In the genomic region with DNA sequence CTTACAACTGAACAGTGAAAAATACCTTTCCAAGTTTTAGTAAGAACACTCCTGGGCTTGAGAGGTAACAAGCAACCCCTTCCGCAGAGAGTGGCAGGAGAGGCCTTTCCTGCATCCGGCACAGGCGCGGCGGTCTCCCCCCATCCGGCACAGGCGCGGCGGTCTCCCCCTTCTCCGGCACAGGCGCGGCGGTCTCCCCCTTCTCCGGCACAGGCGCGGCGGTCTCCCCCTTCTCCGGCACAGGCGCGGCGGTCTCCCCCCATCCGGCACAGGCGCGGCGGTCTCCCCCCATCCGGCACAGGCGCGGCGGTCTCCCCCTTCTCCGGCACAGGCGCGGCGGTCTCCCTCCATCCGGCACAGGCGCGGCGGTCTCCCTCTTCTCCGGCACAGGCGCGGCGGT, we compare ENCODE assay signal across 7 cellular contexts. TPM values are rescaled to one million over a fixed set of nuclear protein-coding genes. Genes with fewer than 3 reads are reported as not detected.
A peak's percentile ranks its signal among the peaks of the same experiment; 100 is the strongest.
DNase-seq lines count a peak whose midpoint lies in the region; FAIRE-seq and TF ChIP-seq lines count a peak whose summit lies in the region.
"Not testable (repeated sequence)": the region's sequence is repeated elsewhere in the genome, so short reads cannot be mapped to it uniquely, and the experiment has no call there.
"Had no signal": no experiment of that assay in that cellular context is flagged by ENCODE, and none has a peak within 500 bp of the region (broad histone marks: within the 10 kb centered on the region; RNA-seq: fewer than 3 reads in every experiment).

No MANE protein-coding gene starts in this region.

- not testable (repeated sequence) for H3K27me3 ChIP-seq in BLaER1, sigmoid colon

- H4K20me1 ChIP-seq in BLaER1: not testable (repeated sequence)

- intact Hi-C loops in kidney (cut with DNase I); sigmoid colon (cut with DNase I): not testable (repeated sequence)

- not testable (repeated sequence) for TF ChIP-seq CTCF in kidney (IDR thresholded peaks at IDR 0.05; ENCODE audit: borderline replicate concordance, extremely low read depth, insufficient read depth); sigmoid colon (IDR thresholded peaks at IDR 0.05)

- TF ChIP-seq EP300 in sigmoid colon (IDR thresholded peaks at IDR 0.05): not testable (repeated sequence)

- H3K9me3 ChIP-seq in BLaER1; KOPT-K1 (ENCODE audit: insufficient read depth, low read length, poor library complexity, severe bottlenecking); kidney (ENCODE audit: control insufficient read depth in 1 of 2, low read length in 2 of 2); sigmoid colon: not testable (repeated sequence)

- peak overlapping the region; percentile 94 for H3K9ac ChIP-seq in BLaER1
- H3K9ac ChIP-seq in kidney (ENCODE audit: low read length in 2 of 2): not testable (repeated sequence)

- H3K27ac ChIP-seq in BLaER1 (peak overlapping the region; percentile 98), KOPT-K1 (ENCODE audit: low read depth, low read length, poor library complexity, severe bottlenecking) (peak overlapping the region; percentile 98), sigmoid colon (peak overlapping the region in 2 of 4 donors; percentile 73 to 78)
- H3K27ac ChIP-seq in kidney (ENCODE audit: low read depth in 2 of 2, low read length in 2 of 2): not testable (repeated sequence)

- not testable (repeated sequence) for H3K27ac Mint-ChIP-seq in activated T-cell treated with anti-CD3 and anti-CD28 coated beads, Interleukin-2, amount 50 U/mL, for 24 hours; activated naive CD8-positive, alpha-beta T cell

- H3K27me3 Mint-ChIP-seq in activated T-cell treated with anti-CD3 and anti-CD28 coated beads, Interleukin-2, amount 50 U/mL, for 24 hours; activated naive CD8-positive, alpha-beta T cell: not testable (repeated sequence)

- H3K4me3 Mint-ChIP-seq in activated T-cell treated with anti-CD3 and anti-CD28 coated beads, Interleukin-2, amount 50 U/mL, for 24 hours: peak overlapping the region; percentile 33
- H3K4me3 Mint-ChIP-seq in activated naive CD8-positive, alpha-beta T cell: peak overlapping the region; percentile 49

- H3K4me3 ChIP-seq in BLaER1 (peak overlapping the region; percentile 72), sigmoid colon (peak overlapping the region in 3 of 4 donors; percentile 7 to 41 (median 26))
- H3K4me3 ChIP-seq in kidney (ENCODE audit: low read length in 2 of 2): not testable (repeated sequence)

- not testable (repeated sequence) for DNase-seq in activated T-cell treated with anti-CD3 and anti-CD28 coated beads, Interleukin-2, amount 50 U/mL, for 24 hours; sigmoid colon
- peak; percentile 37 for DNase-seq in kidney

- H3K9me3 Mint-ChIP-seq in activated T-cell treated with anti-CD3 and anti-CD28 coated beads, Interleukin-2, amount 50 U/mL, for 24 hours; activated naive CD8-positive, alpha-beta T cell (ENCODE audit: low read depth): not testable (repeated sequence)

- H3K4me1 Mint-ChIP-seq in activated T-cell treated with anti-CD3 and anti-CD28 coated beads, Interleukin-2, amount 50 U/mL, for 24 hours (ENCODE audit: low read depth): peaks cover 16% of the 10 kb centered on the region
- H3K4me1 Mint-ChIP-seq in activated naive CD8-positive, alpha-beta T cell (ENCODE audit: low read depth): peaks cover 15% of the 10 kb centered on the region

- H3K36me3 ChIP-seq in BLaER1: peaks cover 15% of the 10 kb centered on the region
- H3K36me3 ChIP-seq in KOPT-K1 (ENCODE audit: insufficient read depth, low read length): peaks cover 24% of the 10 kb centered on the region
- H3K36me3 ChIP-seq in kidney (ENCODE audit: control insufficient read depth in 1 of 2, insufficient read depth in 2 of 2, low read length in 2 of 2); sigmoid colon: not testable (repeated sequence)

- H3K36me3 Mint-ChIP-seq in activated T-cell treated with anti-CD3 and anti-CD28 coated beads, Interleukin-2, amount 50 U/mL, for 24 hours (ENCODE audit: low read depth); activated naive CD8-positive, alpha-beta T cell: not testable (repeated sequence)

- H3K4me2 ChIP-seq in BLaER1: peak overlapping the region; percentile 96

- not testable (repeated sequence) for FAIRE-seq in kidney (lab: Jason Lieb, UNC)

- peaks cover 83% of the 10 kb centered on the region for H3K4me1 ChIP-seq in BLaER1
- H3K4me1 ChIP-seq in kidney (ENCODE audit: control insufficient read depth in 1 of 2, insufficient read depth in 1 of 2, low read depth in 1 of 2, low read length in 2 of 2): not testable (repeated sequence)
- H3K4me1 ChIP-seq in sigmoid colon: peaks cover 0 to 17% (median 3%) of the 10 kb centered on the region in 4 donors

- TF ChIP-seq POLR2A in sigmoid colon (IDR thresholded peaks at IDR 0.05): not testable (repeated sequence)

- WGBS in sigmoid colon, 2 donors: 64 to 97% methylated on average over 12 to 34 of the region's 41 CpGs

RNA-seq across cellular contexts. Expression of gene PXDN, which starts 53.4 kb away (rescaled TPM):
- 42.3 TPM for total RNA-seq in kidney
- polyA plus RNA-seq in kidney (ENCODE audit: insufficient read depth, low read depth, low replicate concordance): 4.7 TPM
- 100 to 1,000 TPM in 1 of 4 donors, 10 to 100 TPM in 3; 34.4 to 126 (median 48.3) TPM for total RNA-seq in sigmoid colon
- polyA plus RNA-seq in sigmoid colon: 10 to 100 TPM in 1 of 3 donors, 1 to 10 TPM in 2; 1.2 to 13.6 (median 1.8) TPM
- total RNA-seq: Calu3 had no signal
